26 cellular contexts compared by ENCODE assay signal in genomic region chr3:100471436-100471835, GRCh38.
"Had no signal": no experiment of that assay in that cellular context is flagged by ENCODE, and none has a peak within 500 bp of the region (broad histone marks: within the 10 kb centered on the region; RNA-seq: fewer than 3 reads in every experiment).

No MANE protein-coding gene starts in this region.

- ATAC-seq: stimulated activated effector memory CD8-positive, alpha-beta T cell treated with anti-CD3 and anti-CD28 coated beads, Interleukin-12 subunit alpha, Interleukin-12 subunit beta, amount 100 ng/mL, for 72 hours; stimulated activated memory B cell treated with anti-CD40 and anti-IgM and Interleukin-4, amounts not matched to agents 10 μg/mL and 1 μg/mL and 100 μg/mL, for 72 hours; stimulated activated naive B cell treated with anti-CD40 and anti-IgM and Interleukin-4, amounts not matched to agents 10 μg/mL and 1 μg/mL and 100 μg/mL, for 72 hours; stimulated activated naive CD8-positive, alpha-beta T cell treated with anti-CD3 and anti-CD28 coated beads, Interleukin-15, amount 100 ng/mL, for 72 hours; stimulated activated naive CD8-positive, alpha-beta T cell treated with anti-CD3 and anti-CD28 coated beads, Interleukin-15, Interleukin-2, amounts not matched to agents 100 U/mL and 50 U/mL, for 24 hours; upper lobe of right lung had no signal

- FAIRE-seq: urothelium cell line had no signal

- DNase-seq: stimulated activated CD4-positive, alpha-beta T cell treated with anti-CD3 and anti-CD28 coated beads, Interleukin-2, amount 100 ng/mL, for 48 hours; stimulated activated CD4-positive, alpha-beta T cell treated with anti-CD3 and anti-CD28 coated beads, Interleukin-4, amount 100 ng/mL, for 1 hour; stimulated activated CD4-positive, alpha-beta T cell treated with anti-CD3 and anti-CD28 coated beads, Interleukin-4, amount 100 ng/mL, for 24 hours; stimulated activated CD4-positive, alpha-beta T cell treated with anti-CD3 and anti-CD28 coated beads, Interleukin-4, amount 100 ng/mL, for 4 hours; stimulated activated CD8-positive, alpha-beta memory T cell treated with anti-CD3 and anti-CD28 coated beads, Interleukin-4, amount 100 ng/mL, for 48 hours; stimulated activated naive B cell treated with anti-CD40 and anti-IgM and Interleukin-4, amounts not matched to agents 10 μg/mL and 1 μg/mL and 100 μg/mL, for 72 hours; stimulated activated naive CD4-positive, alpha-beta T cell; stimulated activated naive CD4-positive, alpha-beta T cell treated with Interleukin-2 at 50 U/mL for 16 hours; stimulated activated naive CD8-positive, alpha-beta T cell treated with anti-CD3 and anti-CD28 coated beads, Interleukin-15, amount 100 ng/mL, for 72 hours; stimulated activated naive CD8-positive, alpha-beta T cell treated with anti-CD3 and anti-CD28 coated beads, Interleukin-15, Interleukin-2, amounts not matched to agents 100 U/mL and 50 U/mL, for 24 hours; stomach; substantia nigra; testis; thyroid gland; tibial artery; transverse colon; trophoblast cell; upper lobe of left lung; upper lobe of right lung; uterus had no signal

- H3K27ac ChIP-seq: stomach, suprapubic skin, testis, thoracic aorta, thyroid gland, tibial artery, tibial nerve, transverse colon, upper lobe of left lung, upper lobe of right lung, uterus had no signal

- H3K9me3 ChIP-seq: testis, thoracic aorta, thyroid gland, tibial artery, transverse colon, upper lobe of right lung, uterus had no signal

- H3K4me1 ChIP-seq: testis, thyroid gland, tibial artery, transverse colon, upper lobe of right lung, uterus had no signal

- H3K36me3 ChIP-seq: stomach, suprapubic skin, thoracic aorta, thyroid gland, tibial artery, tibial nerve, transverse colon, upper lobe of left lung, upper lobe of right lung, uterus had no signal

- H3K27me3 ChIP-seq: stomach, suprapubic skin, testis, thyroid gland, tibial artery, tibial nerve, transverse colon, upper lobe of left lung, upper lobe of right lung, uterus had no signal

- H3K4me3 ChIP-seq: stomach, suprapubic skin, testis, thoracic aorta, thyroid gland, tibial artery, tibial nerve, transverse colon, upper lobe of left lung, upper lobe of right lung, uterus had no signal
